Comparison of ENCODE assay signal across 29 cellular contexts in genomic region chr14:50339178-50339804, GRCh38.
"Had no signal": no experiment of that assay in that cellular context is flagged by ENCODE, and none has a peak within 500 bp of the region (broad histone marks: within the 10 kb centered on the region; RNA-seq: fewer than 3 reads in every experiment).

No MANE protein-coding gene starts in this region.

- H3K36me3 Mint-ChIP-seq: WTC11 had no signal

- FAIRE-seq: keratinocyte had no signal

- ATAC-seq: activated naive CD8-positive, alpha-beta T cell treated with anti-CD3 and anti-CD28 coated beads, Interleukin-2, amount 50 U/mL, for 24 hours; activated T-helper 17 cell treated with anti-CD3 and anti-CD28 coated beads, Interleukin-2, amount 50 U/mL, for 72 hours; esophagus mucosa; left cardiac atrium; upper lobe of right lung; WTC11 had no signal

- H3K27ac Mint-ChIP-seq: activated CD4-positive, alpha-beta memory T cell treated with anti-CD3 and anti-CD28 coated beads, Interleukin-2, amount 10 ng/mL, durations not matched to agents 7 days and 5 days; activated CD4-positive, alpha-beta T cell treated with anti-CD3 and anti-CD28 coated beads, Interleukin-2, amount 10 ng/mL, durations not matched to agents 7 days and 5 days; activated naive CD4-positive, alpha-beta T cell treated with anti-CD3 and anti-CD28 coated beads, Interleukin-2, amount 50 U/mL, for 24 hours; activated naive CD8-positive, alpha-beta T cell treated with anti-CD3 and anti-CD28 coated beads, Interleukin-2, amount 50 U/mL, for 24 hours; activated T-cell treated with anti-CD3 and anti-CD28 coated beads, Interleukin-2, amount 50 U/mL, for 24 hours; activated T-helper 17 cell treated with anti-CD3 and anti-CD28 coated beads, Interleukin-2, amount 50 U/mL, for 72 hours; progenitor cell of endocrine pancreas had no signal

- H3K4me1 ChIP-seq: breast epithelium had no signal

- H3K27ac ChIP-seq: breast epithelium, neutrophil, suprapubic skin, tibial artery, upper lobe of right lung had no signal

- H3K36me3 ChIP-seq: breast epithelium, suprapubic skin, tibial artery had no signal

- H3K9me3 ChIP-seq: breast epithelium, neutrophil, suprapubic skin, tibial artery, upper lobe of right lung had no signal

- H3K27me3 Mint-ChIP-seq: activated CD4-positive, alpha-beta memory T cell treated with anti-CD3 and anti-CD28 coated beads, Interleukin-2, amount 10 ng/mL, durations not matched to agents 7 days and 5 days; activated CD4-positive, alpha-beta T cell treated with anti-CD3 and anti-CD28 coated beads, Interleukin-2, amount 10 ng/mL, durations not matched to agents 7 days and 5 days; activated naive CD4-positive, alpha-beta T cell treated with anti-CD3 and anti-CD28 coated beads, Interleukin-2, amount 50 U/mL, for 24 hours; activated naive CD8-positive, alpha-beta T cell treated with anti-CD3 and anti-CD28 coated beads, Interleukin-2, amount 50 U/mL, for 24 hours; activated T-cell treated with anti-CD3 and anti-CD28 coated beads, Interleukin-2, amount 50 U/mL, for 24 hours; activated T-helper 17 cell treated with anti-CD3 and anti-CD28 coated beads, Interleukin-2, amount 50 U/mL, for 72 hours had no signal

- H3K4me3 ChIP-seq: breast epithelium, suprapubic skin, tibial artery, upper lobe of right lung had no signal

- H3K4me3 Mint-ChIP-seq: activated CD4-positive, alpha-beta memory T cell treated with anti-CD3 and anti-CD28 coated beads, Interleukin-2, amount 10 ng/mL, durations not matched to agents 7 days and 5 days; activated CD4-positive, alpha-beta T cell treated with anti-CD3 and anti-CD28 coated beads, Interleukin-2, amount 10 ng/mL, durations not matched to agents 7 days and 5 days; activated naive CD4-positive, alpha-beta T cell treated with anti-CD3 and anti-CD28 coated beads, Interleukin-2, amount 50 U/mL, for 24 hours; activated naive CD8-positive, alpha-beta T cell treated with anti-CD3 and anti-CD28 coated beads, Interleukin-2, amount 50 U/mL, for 24 hours; activated T-cell treated with anti-CD3 and anti-CD28 coated beads, Interleukin-2, amount 50 U/mL, for 24 hours; activated T-helper 17 cell treated with anti-CD3 and anti-CD28 coated beads, Interleukin-2, amount 50 U/mL, for 72 hours; nephron; WTC11 had no signal

- H3K9me3 Mint-ChIP-seq: activated CD4-positive, alpha-beta memory T cell treated with anti-CD3 and anti-CD28 coated beads, Interleukin-2, amount 10 ng/mL, durations not matched to agents 7 days and 5 days; activated CD4-positive, alpha-beta T cell treated with anti-CD3 and anti-CD28 coated beads, Interleukin-2, amount 10 ng/mL, durations not matched to agents 7 days and 5 days; activated naive CD4-positive, alpha-beta T cell treated with anti-CD3 and anti-CD28 coated beads, Interleukin-2, amount 50 U/mL, for 24 hours; activated naive CD8-positive, alpha-beta T cell treated with anti-CD3 and anti-CD28 coated beads, Interleukin-2, amount 50 U/mL, for 24 hours; activated T-cell treated with anti-CD3 and anti-CD28 coated beads, Interleukin-2, amount 50 U/mL, for 24 hours; activated T-helper 17 cell treated with anti-CD3 and anti-CD28 coated beads, Interleukin-2, amount 50 U/mL, for 72 hours; nephron; WTC11 had no signal

- DNase-seq: activated CD4-positive, alpha-beta memory T cell treated with anti-CD3 and anti-CD28 coated beads, Interleukin-2, amount 10 ng/mL, durations not matched to agents 7 days and 5 days; activated CD4-positive, alpha-beta T cell treated with anti-CD3 and anti-CD28 coated beads for 1 hour; activated CD4-positive, alpha-beta T cell treated with anti-CD3 and anti-CD28 coated beads, Interleukin-2, amount 10 ng/mL, durations not matched to agents 7 days and 5 days; activated CD8-positive, alpha-beta memory T cell treated with anti-CD3 and anti-CD28 coated beads, Interleukin-2, amount 50 U/mL, for 48 hours; activated gamma-delta T cell treated with Interleukin-2 at 50 U/mL for 16 hours; activated naive CD8-positive, alpha-beta T cell treated with anti-CD3 and anti-CD28 coated beads, Interleukin-2, amount 50 U/mL, for 24 hours; activated T-cell treated with anti-CD3 and anti-CD28 coated beads, Interleukin-2, amount 50 U/mL, for 24 hours; amygdala; central memory CD4-positive, alpha-beta T cell; foreskin melanocyte; hippocampal formation; left cardiac atrium; mammary epithelial cell; retina; stimulated activated CD4-positive, alpha-beta T cell treated with anti-CD3 and anti-CD28 coated beads, Interleukin-15, amount 100 ng/mL, for 24 hours; stimulated activated naive CD4-positive, alpha-beta T cell; T-helper 2 cell; tibial artery; upper lobe of right lung had no signal

- H3K27me3 ChIP-seq: breast epithelium, neutrophil, suprapubic skin, tibial artery, upper lobe of right lung had no signal
